In the genomic region with DNA sequence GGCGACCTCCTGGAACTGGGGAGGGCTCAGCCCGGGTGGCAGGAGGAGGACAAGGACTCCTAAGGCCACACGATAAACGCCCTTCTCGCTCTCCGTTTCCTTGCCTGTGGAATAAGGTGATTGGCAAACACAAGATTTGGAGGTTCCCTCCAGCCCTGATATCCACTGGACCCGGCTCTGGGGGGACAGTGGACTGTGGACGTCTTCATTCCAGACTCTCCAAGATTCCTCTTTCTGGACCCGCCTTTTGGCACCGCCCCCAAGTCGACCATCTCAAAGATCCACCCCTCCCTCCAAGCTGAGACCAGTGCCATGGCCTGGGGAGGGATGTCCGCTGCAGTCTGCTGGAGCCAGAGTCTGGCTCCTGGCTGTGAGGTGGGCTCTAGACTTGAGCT, we compare ENCODE assay signal across 8 cellular contexts. TPM values are rescaled to one million over a fixed set of nuclear protein-coding genes. Genes with fewer than 3 reads are reported as not detected.
A peak's percentile ranks its signal among the peaks of the same experiment; 100 is the strongest.
DNase-seq lines count a peak whose midpoint lies in the region; ATAC-seq, FAIRE-seq and TF ChIP-seq lines count a peak whose summit lies in the region.

No MANE protein-coding gene starts in this region.

- peaks cover 56% of the 10 kb centered on the region for H3K4me1 Mint-ChIP-seq in activated naive CD4-positive, alpha-beta T cell treated with anti-CD3 and anti-CD28 coated beads, Interleukin-2, amount 10 ng/mL, durations not matched to agents 7 days and 5 days
- peaks cover 33% of the 10 kb centered on the region for H3K4me1 Mint-ChIP-seq in activated CD8-positive, alpha-beta T cell treated with anti-CD3 and anti-CD28 coated beads for 36 hours (ENCODE audit: low read depth)

- no peaks in the 10 kb centered on the region for H3K9me3 Mint-ChIP-seq in activated naive CD4-positive, alpha-beta T cell treated with anti-CD3 and anti-CD28 coated beads, Interleukin-2, amount 10 ng/mL, durations not matched to agents 7 days and 5 days
- no peaks in the 10 kb centered on the region for H3K9me3 Mint-ChIP-seq in activated CD8-positive, alpha-beta T cell treated with anti-CD3 and anti-CD28 coated beads for 36 hours

- peak overlapping the region; percentile 73 for H3K4me3 ChIP-seq in retinal pigment epithelial cell (ENCODE audit: low read length)

- CTCF ChIA-PET in activated naive CD4-positive, alpha-beta T cell treated with anti-CD3 and anti-CD28 coated beads, Interleukin-2, amount 10 ng/mL, durations not matched to agents 7 days and 5 days (lab: Charles Lee): interaction anchor here (0.7 to 2.1 kb wide), 4 partner anchors 7 to 91 kb away, joined by 3 to 10 read pairs (median 4); partner anchors contain the start of genes ZNF282 and ZNF783
- CTCF ChIA-PET in activated CD8-positive, alpha-beta T cell treated with anti-CD3 and anti-CD28 coated beads for 36 hours (lab: Charles Lee): interaction anchor here (0.9 to 2.5 kb wide), 16 partner anchors 8 to 339 kb away, joined by 3 to 30 read pairs (median 5); partner anchors contain the start of genes ZNF282 and ZNF783

- POLR2A ChIA-PET in activated CD8-positive, alpha-beta T cell treated with anti-CD3 and anti-CD28 coated beads for 36 hours (lab: Charles Lee): interaction anchor here (0.7 to 2.0 kb wide), 7 partner anchors 8 to 336 kb away, joined by 3 to 9 read pairs (median 3); partner anchors contain the start of genes ZNF282 and ZNF783

- peak; percentile 29 for DNase-seq in activated naive CD4-positive, alpha-beta T cell treated with anti-CD3 and anti-CD28 coated beads, Interleukin-2, amount 10 ng/mL, durations not matched to agents 7 days and 5 days
- no peak for DNase-seq in activated naive CD4-positive, alpha-beta T cell treated with Interleukin-2 at 50 U/mL for 16 hours
- no peak for DNase-seq in activated CD8-positive, alpha-beta T cell treated with anti-CD3 and anti-CD28 coated beads for 36 hours
- peak; percentile 57 for DNase-seq in left cardiac atrium
- no peak for DNase-seq in retinal pigment epithelial cell (ENCODE audit: low read depth)
- no peak for DNase-seq in left lobe of liver (ENCODE audit: low spot score)
- no peak for DNase-seq in GM19239 (ENCODE audit: insufficient read length, low spot score)
- DNase-seq in GM20000 (ENCODE audit: low spot score): no peak

- peak overlapping the region; percentile 83 for H3K4me3 Mint-ChIP-seq in activated naive CD4-positive, alpha-beta T cell treated with anti-CD3 and anti-CD28 coated beads, Interleukin-2, amount 10 ng/mL, durations not matched to agents 7 days and 5 days
- peak overlapping the region; percentile 86 for H3K4me3 Mint-ChIP-seq in activated CD8-positive, alpha-beta T cell treated with anti-CD3 and anti-CD28 coated beads for 36 hours

- peaks cover 4% of the 10 kb centered on the region for H3K27me3 Mint-ChIP-seq in activated naive CD4-positive, alpha-beta T cell treated with anti-CD3 and anti-CD28 coated beads, Interleukin-2, amount 10 ng/mL, durations not matched to agents 7 days and 5 days
- H3K27me3 Mint-ChIP-seq in activated CD8-positive, alpha-beta T cell treated with anti-CD3 and anti-CD28 coated beads for 36 hours: no peaks in the 10 kb centered on the region

- FAIRE-seq in GM19239 (lab: Jason Lieb, UNC): no peak

- no peak for ATAC-seq in activated CD8-positive, alpha-beta T cell treated with anti-CD3 and anti-CD28 coated beads for 36 hours
- ATAC-seq in left cardiac atrium (peak; percentile 28 to 48), left lobe of liver (no peak)

- intact Hi-C loops in activated CD8-positive, alpha-beta T cell treated with anti-CD3 and anti-CD28 coated beads for 36 hours (cut with micrococcal nuclease): no loop called here
- intact Hi-C loops in left cardiac atrium (cut with DNase I): no loop called here

- H3K36me3 Mint-ChIP-seq in activated naive CD4-positive, alpha-beta T cell treated with anti-CD3 and anti-CD28 coated beads, Interleukin-2, amount 10 ng/mL, durations not matched to agents 7 days and 5 days: peaks cover 8% of the 10 kb centered on the region
- peaks cover 5% of the 10 kb centered on the region for H3K36me3 Mint-ChIP-seq in activated CD8-positive, alpha-beta T cell treated with anti-CD3 and anti-CD28 coated beads for 36 hours (ENCODE audit: low read depth)

- no peak for TF ChIP-seq CTCF in activated CD8-positive, alpha-beta T cell treated with anti-CD3 and anti-CD28 coated beads for 36 hours (IDR thresholded peaks at IDR 0.05)
- TF ChIP-seq CTCF in retinal pigment epithelial cell (conservative IDR thresholded peaks at IDR 0.05; ENCODE audit: low read depth, low read length): no peak
- no peak for TF ChIP-seq CTCF in GM20000 (IDR thresholded peaks at IDR 0.05; ENCODE audit: extremely low read depth, missing control alignments)

- peak overlapping the region; percentile 88 for H3K27ac Mint-ChIP-seq in activated naive CD4-positive, alpha-beta T cell treated with anti-CD3 and anti-CD28 coated beads, Interleukin-2, amount 10 ng/mL, durations not matched to agents 7 days and 5 days
- H3K27ac Mint-ChIP-seq in activated CD8-positive, alpha-beta T cell treated with anti-CD3 and anti-CD28 coated beads for 36 hours: peak overlapping the region; percentile 80

RNA-seq across cellular contexts. Expression of gene ZNF783, which starts 23.6 kb away (rescaled TPM):
- total RNA-seq in activated CD8-positive, alpha-beta T cell treated with anti-CD3 and anti-CD28 coated beads for 36 hours: 10 to 100 TPM; 13.2 to 13.4 TPM
- 1 to 10 TPM; 5.8 to 8.6 TPM for total RNA-seq in left cardiac atrium
- total RNA-seq in left lobe of liver: 5.1 TPM

RNA-seq across cellular contexts. Expression of gene ZNF212, which starts 46.1 kb away (rescaled TPM):
- total RNA-seq in activated CD8-positive, alpha-beta T cell treated with anti-CD3 and anti-CD28 coated beads for 36 hours: 10 to 100 TPM; 10.5 to 13.4 TPM
- total RNA-seq in left cardiac atrium: 1 to 10 TPM; 4.9 to 6.0 TPM
- 6.0 TPM for total RNA-seq in left lobe of liver

Comparison
In these comparisons a context has a peak if more than half of its experiments do, and no peak if none do; other contexts are left out.
1. DNase-seq: peak in activated naive CD4-positive, alpha-beta T cell treated with anti-CD3 and anti-CD28 coated beads, Interleukin-2, amount 10 ng/mL, durations not matched to agents 7 days and 5 days (single experiment) and left cardiac atrium (single experiment); none in activated naive CD4-positive, alpha-beta T cell treated with Interleukin-2 at 50 U/mL for 16 hours (single experiment), activated CD8-positive, alpha-beta T cell treated with anti-CD3 and anti-CD28 coated beads for 36 hours (single experiment), retinal pigment epithelial cell (single experiment), left lobe of liver (single experiment), GM19239 (single experiment) and GM20000 (single experiment).
2. ATAC-seq: peak in left cardiac atrium (2 of 2); none in activated CD8-positive, alpha-beta T cell treated with anti-CD3 and anti-CD28 coated beads for 36 hours (single experiment) and left lobe of liver (single experiment).